ENCODE assay signal across 22 cellular contexts in the genomic region with DNA sequence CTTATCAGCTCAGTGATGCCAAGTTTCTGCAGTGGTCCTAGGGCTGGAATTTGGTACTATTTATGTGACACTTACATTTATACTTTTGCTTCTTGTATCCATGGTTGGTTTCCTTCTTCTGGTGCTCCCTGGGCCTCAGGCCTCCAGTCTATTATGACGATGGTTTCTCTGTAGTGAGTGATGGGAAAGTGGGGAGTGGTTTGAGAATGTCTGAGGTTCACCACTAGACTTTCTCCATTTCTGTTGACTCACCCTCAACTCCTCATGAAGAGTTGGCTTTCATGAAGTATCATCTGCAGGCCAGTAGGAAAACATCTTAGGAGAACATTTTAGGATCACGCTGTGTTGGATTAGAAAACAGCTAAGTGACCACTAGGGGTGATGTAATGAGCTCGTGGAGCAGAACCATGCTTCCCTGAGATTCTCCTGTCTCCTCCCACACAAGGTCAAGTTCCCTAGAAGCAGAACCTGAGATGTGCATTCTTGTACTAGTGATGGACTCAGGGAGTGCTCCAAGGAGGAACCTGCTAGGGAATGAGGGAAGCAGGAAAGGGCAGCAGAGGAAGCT. TPM values are rescaled to one million over a fixed set of nuclear protein-coding genes. Genes with fewer than 3 reads are reported as not detected.
DNase-seq lines count a peak whose midpoint lies in the region; ATAC-seq, FAIRE-seq and TF ChIP-seq lines count a peak whose summit lies in the region.
"Had no signal": no experiment of that assay in that cellular context is flagged by ENCODE, and none has a peak within 500 bp of the region (broad histone marks: within the 10 kb centered on the region; RNA-seq: fewer than 3 reads in every experiment).

No MANE protein-coding gene starts in this region.

- no peak for TF ChIP-seq EP300 in A549 (IDR thresholded peaks at IDR 0.05)

- H3K9me3 ChIP-seq in A549 (no peaks in the 10 kb centered on the region), Panc1 (ENCODE audit: control insufficient read depth, insufficient read depth, low read depth, low read length) (no peaks in the 10 kb centered on the region)
- H3K9me3 ChIP-seq in CD4-positive, alpha-beta memory T cell (ENCODE audit: control insufficient read depth in 1 of 2, low read length in 2 of 2), result no peaks in the 10 kb centered on the region
- H3K9me3 ChIP-seq: left lung, MG63, neutrophil, right lobe of liver, SJCRH30, upper lobe of right lung had no signal

- TF ChIP-seq CTCF in A549 (IDR thresholded peaks at IDR 0.05) (no peak), GM12872 (IDR thresholded peaks at IDR 0.05; ENCODE audit: insufficient read depth, low read depth, low read length) (peak; percentile 25; the same call in 1 of the 3 replicates), Panc1 (IDR thresholded peaks at IDR 0.05) (peak; percentile 33; the same call in 1 of the 2 replicates)

- in situ Hi-C loops in Panc1 (cut with HindIII; ENCODE audit: low pct_unique_long_range_greater_than_20kb, low sequenced_read_pairs), result no loop called here

- TF ChIP-seq POLR2A in A549 (IDR thresholded peaks at IDR 0.05; ENCODE audit: low read length), result no peak

- DNase-seq in A549 (ENCODE audit: low read depth in 1 of 2, low spot score in 1 of 2) (peak; percentile 29 to 57), Panc1 (ENCODE audit: low read depth, low spot score) (no peak), left kidney (ENCODE audit: low read depth, low spot score) (peak; percentile 27)
- no peak for DNase-seq in CD4-positive, alpha-beta memory T cell
- DNase-seq in activated CD4-positive, alpha-beta T cell treated with anti-CD3 and anti-CD28 coated beads, Interleukin-2, amount 50 U/mL, for 48 hours, result no peak
- no peak for DNase-seq in stimulated activated CD4-positive, alpha-beta T cell treated with anti-CD3 and anti-CD28 coated beads, Interleukin-4, amount 100 ng/mL, for 1 hour
- DNase-seq: activated CD4-positive, CD25-positive, alpha-beta regulatory T cell treated with anti-CD3 and anti-CD28 coated beads, Interleukin-2, amount 50 U/mL, for 72 hours; caudate nucleus; left lung; MG63; NCI-H187 treated with DMSO at 0.1 percent for 48 hours; NCI-H446 treated with DMSO at 0.1 percent for 48 hours; right lobe of liver; SJCRH30; upper lobe of right lung had no signal

- no peak for FAIRE-seq in A549 (lab: Jason Lieb, UNC)
- FAIRE-seq: GM12891, HTR-8/SVneo had no signal

- POLR2A ChIA-PET in A549 (lab: Yijun Ruan, JAX) (no interaction called here), Panc1 (lab: Charles Lee) (no interaction called here)
- POLR2A ChIA-PET in CD4-positive, alpha-beta memory T cell (lab: Charles Lee; ENCODE audit: partially characterized antibody), result no interaction called here

- H3K36me3 ChIP-seq in Panc1 (ENCODE audit: control insufficient read depth, insufficient read depth, low read length), result no peaks in the 10 kb centered on the region
- H3K36me3 ChIP-seq in CD4-positive, alpha-beta memory T cell (ENCODE audit: insufficient read depth, low read length), result no peaks in the 10 kb centered on the region
- H3K36me3 ChIP-seq: left lung, MG63, neutrophil, right lobe of liver, SJCRH30, upper lobe of right lung had no signal

- TF ChIP-seq RAD21 in A549 (conservative IDR thresholded peaks at IDR 0.05 in 1 of 2, IDR thresholded peaks at IDR 0.05 in 1 of 2), result 0 out of 5 replicates have a peak, but pooled peaks of 1 of the 2 experiments have one; percentile 6

- BruUV-seq in Panc1 (replicated peaks; lab: Mats Ljungman, UMichigan), result no TSS peak

- no peaks in the 10 kb centered on the region for H3K36me3 Mint-ChIP-seq in CD4-positive, alpha-beta memory T cell

- CTCF ChIA-PET in A549 (lab: Yijun Ruan, JAX) (interaction anchor here (0.6 to 0.8 kb wide), 2 partner anchors 22 to 116 kb away, joined by 3 read pairs; no protein-coding TSS in a partner anchor), Panc1 (lab: Charles Lee) (no interaction called here)
- CTCF ChIA-PET in CD4-positive, alpha-beta memory T cell (lab: Charles Lee; ENCODE audit: partially characterized antibody), result interaction anchor here (0.9 to 1.2 kb wide), 2 partner anchors 34 to 79 kb away, joined by 3 read pairs; no protein-coding TSS in a partner anchor

- ATAC-seq in A549 (peak; percentile 69 to 87; a peak in 5 of 6 replicates), Panc1 (no peak), GM18517 (IDR thresholded peaks at IDR 0.05; ENCODE audit: unreplicated experiment) (no peak)
- ATAC-seq: esophagus mucosa, left lung, right lobe of liver, upper lobe of right lung had no signal

- H3K4me3 ChIP-seq in A549, result no peak overlapping the region
- no peak overlapping the region for H3K4me3 ChIP-seq in Panc1 (ENCODE audit: low read depth in 2 of 2, low read length in 2 of 2)
- H3K4me3 ChIP-seq in CD4-positive, alpha-beta memory T cell (ENCODE audit: low read length in 2 of 2), result no peak overlapping the region
- H3K4me3 ChIP-seq: left lung, MG63, right lobe of liver, SJCRH30, upper lobe of right lung had no signal

- H3K27me3 ChIP-seq in Panc1 (ENCODE audit: control insufficient read depth, insufficient read depth, low read length), result no peaks in the 10 kb centered on the region
- no peaks in the 10 kb centered on the region for H3K27me3 ChIP-seq in CD4-positive, alpha-beta memory T cell (ENCODE audit: insufficient read depth, low read length)
- H3K27me3 ChIP-seq: MG63, right lobe of liver, SJCRH30, upper lobe of right lung had no signal

- intact Hi-C loops in Panc1 (cut with micrococcal nuclease; ENCODE audit: unreplicated experiment), result no loop called here
- intact Hi-C loops in CD4-positive, alpha-beta memory T cell (cut with micrococcal nuclease), result no loop called here

- no peak overlapping the region for H3K27ac ChIP-seq in A549
- no peak overlapping the region for H3K27ac ChIP-seq in Panc1 (ENCODE audit: low read length)
- no peak overlapping the region for H3K27ac ChIP-seq in CD4-positive, alpha-beta memory T cell (ENCODE audit: low read depth, low read length)
- H3K27ac ChIP-seq: left lung, neutrophil, right lobe of liver, SJCRH30, upper lobe of right lung had no signal

- H3K4me1 Mint-ChIP-seq in CD4-positive, alpha-beta memory T cell, result no peaks in the 10 kb centered on the region

- H3K9me3 Mint-ChIP-seq in CD4-positive, alpha-beta memory T cell, result peaks cover 0 to 1% (median 0%) of the 10 kb centered on the region in 8 donors
- H3K9me3 Mint-ChIP-seq: stimulated activated naive CD8-positive, alpha-beta T cell treated with anti-CD3 and anti-CD28 coated beads, Interleukin-15, Interleukin-2, amounts not matched to agents 100 ng/mL and 50 ng/mL, for 24 hours had no signal

- H3K4me2 ChIP-seq in A549, result no peak overlapping the region

- no peaks in the 10 kb centered on the region for H3K4me1 ChIP-seq in A549
- H3K4me1 ChIP-seq in Panc1 (ENCODE audit: control insufficient read depth, insufficient read depth, low read length), result no peaks in the 10 kb centered on the region
- H3K4me1 ChIP-seq in CD4-positive, alpha-beta memory T cell (ENCODE audit: insufficient read depth, low read length), result no peaks in the 10 kb centered on the region
- H3K4me1 ChIP-seq: left lung, right lobe of liver, SJCRH30, upper lobe of right lung had no signal

- no peak overlapping the region for H3K27ac Mint-ChIP-seq in CD4-positive, alpha-beta memory T cell
- H3K27ac Mint-ChIP-seq: stimulated activated naive CD8-positive, alpha-beta T cell treated with anti-CD3 and anti-CD28 coated beads, Interleukin-15, Interleukin-2, amounts not matched to agents 100 ng/mL and 50 ng/mL, for 24 hours had no signal

- no peak overlapping the region for H3K4me3 Mint-ChIP-seq in CD4-positive, alpha-beta memory T cell
- H3K4me3 Mint-ChIP-seq: stimulated activated naive CD8-positive, alpha-beta T cell treated with anti-CD3 and anti-CD28 coated beads, Interleukin-15, Interleukin-2, amounts not matched to agents 100 ng/mL and 50 ng/mL, for 24 hours had no signal

- WGBS in A549 (ENCODE audit: missing lambda C conversion rate), result 68% methylated on average over 3 of the region's 3 CpGs

- peaks cover 5 to 7% of the 10 kb centered on the region in 2 donors for H3K27me3 Mint-ChIP-seq in CD4-positive, alpha-beta memory T cell

TF ChIP-seq in A549, 52 proteins besides CTCF, POLR2A, EP300 and RAD21 (continues in another document):
- TF ChIP-seq, protein P1, sequence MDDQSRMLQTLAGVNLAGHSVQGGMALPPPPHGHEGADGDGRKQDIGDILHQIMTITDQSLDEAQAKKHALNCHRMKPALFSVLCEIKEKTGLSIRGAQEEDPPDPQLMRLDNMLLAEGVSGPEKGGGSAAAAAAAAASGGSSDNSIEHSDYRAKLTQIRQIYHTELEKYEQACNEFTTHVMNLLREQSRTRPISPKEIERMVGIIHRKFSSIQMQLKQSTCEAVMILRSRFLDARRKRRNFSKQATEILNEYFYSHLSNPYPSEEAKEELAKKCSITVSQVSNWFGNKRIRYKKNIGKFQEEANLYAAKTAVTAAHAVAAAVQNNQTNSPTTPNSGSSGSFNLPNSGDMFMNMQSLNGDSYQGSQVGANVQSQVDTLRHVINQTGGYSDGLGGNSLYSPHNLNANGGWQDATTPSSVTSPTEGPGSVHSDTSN (IDR thresholded peaks at IDR 0.05), result no peak
- TF ChIP-seq, protein P2, sequence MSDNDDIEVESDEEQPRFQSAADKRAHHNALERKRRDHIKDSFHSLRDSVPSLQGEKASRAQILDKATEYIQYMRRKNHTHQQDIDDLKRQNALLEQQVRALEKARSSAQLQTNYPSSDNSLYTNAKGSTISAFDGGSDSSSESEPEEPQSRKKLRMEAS (IDR thresholded peaks at IDR 0.05), result no peak
- TF ChIP-seq EHMT2 (IDR thresholded peaks at IDR 0.05; ENCODE audit: low read depth) (no peak), CBX2 (IDR thresholded peaks at IDR 0.05; ENCODE audit: borderline replicate concordance, low read depth) (no peak), FOXS1 (CRISPR knock-in tag; IDR thresholded peaks at IDR 0.05) (no peak), RCOR1 (IDR thresholded peaks at IDR 0.05; ENCODE audit: low read depth, low read length) (no peak), JUNB (IDR thresholded peaks at IDR 0.05) (no peak), NR3C1 (IDR thresholded peaks at IDR 0.05) (no peak), RARB (CRISPR knock-in tag; IDR thresholded peaks at IDR 0.05) (no peak)

RNA-seq across cellular contexts. Expression of a gene that starts 32.1 kb away (rescaled TPM):
- 0.22 and 0.31 TPM in 2 replicates for polyA plus RNA-seq in A549 (2011; rRNA removed)
- 0.05 and 0.06 TPM in 2 replicates for polyA plus RNA-seq in A549 (2012; cell fraction: cytosol; rRNA removed)
- polyA plus RNA-seq in A549 (2012; cell fraction: nucleus; rRNA removed), result 0.10 and 0.27 TPM in 2 replicates
- polyA plus RNA-seq in A549 (2017; fragmentation: RNase III; extraction: RNeasy Plus Mini Kit Qiagen cat#74134 plus additional on column Dnase treatment), result 0.21 to 0.36 TPM (median 0.27 TPM) in 3 replicates
- polyA minus RNA-seq in A549 (2011; rRNA and poly(A)+ RNA removed), result 0.29 TPM in 1 of 2 replicates, not detected in the other
- not detected for total RNA-seq in Panc1 (2021; ENCODE audit: unreplicated experiment)
- not detected for polyA plus RNA-seq in Panc1 (2012; ENCODE audit: insufficient read length)
- not detected for total RNA-seq in CD4-positive, alpha-beta memory T cell
- not detected for polyA plus RNA-seq in CD4-positive, alpha-beta memory T cell
- total RNA-seq: esophagus mucosa, SJCRH30 had no signal

Comparison
In these comparisons a context has a peak if more than half of its experiments do, and no peak if none do; other contexts are left out.
1. ATAC-seq: peak in A549 (2 of 2); none in Panc1 (single experiment) and GM18517 (single experiment).
2. DNase-seq: peak in A549 (2 of 2) and left kidney (single experiment); none in Panc1 (single experiment), CD4-positive, alpha-beta memory T cell (0 of 5), activated CD4-positive, alpha-beta T cell treated with anti-CD3 and anti-CD28 coated beads, Interleukin-2, amount 50 U/mL, for 48 hours (0 of 2) and stimulated activated CD4-positive, alpha-beta T cell treated with anti-CD3 and anti-CD28 coated beads, Interleukin-4, amount 100 ng/mL, for 1 hour (single experiment).